Comparison of ENCODE assay signal across 1 cellular context in the genomic region with DNA sequence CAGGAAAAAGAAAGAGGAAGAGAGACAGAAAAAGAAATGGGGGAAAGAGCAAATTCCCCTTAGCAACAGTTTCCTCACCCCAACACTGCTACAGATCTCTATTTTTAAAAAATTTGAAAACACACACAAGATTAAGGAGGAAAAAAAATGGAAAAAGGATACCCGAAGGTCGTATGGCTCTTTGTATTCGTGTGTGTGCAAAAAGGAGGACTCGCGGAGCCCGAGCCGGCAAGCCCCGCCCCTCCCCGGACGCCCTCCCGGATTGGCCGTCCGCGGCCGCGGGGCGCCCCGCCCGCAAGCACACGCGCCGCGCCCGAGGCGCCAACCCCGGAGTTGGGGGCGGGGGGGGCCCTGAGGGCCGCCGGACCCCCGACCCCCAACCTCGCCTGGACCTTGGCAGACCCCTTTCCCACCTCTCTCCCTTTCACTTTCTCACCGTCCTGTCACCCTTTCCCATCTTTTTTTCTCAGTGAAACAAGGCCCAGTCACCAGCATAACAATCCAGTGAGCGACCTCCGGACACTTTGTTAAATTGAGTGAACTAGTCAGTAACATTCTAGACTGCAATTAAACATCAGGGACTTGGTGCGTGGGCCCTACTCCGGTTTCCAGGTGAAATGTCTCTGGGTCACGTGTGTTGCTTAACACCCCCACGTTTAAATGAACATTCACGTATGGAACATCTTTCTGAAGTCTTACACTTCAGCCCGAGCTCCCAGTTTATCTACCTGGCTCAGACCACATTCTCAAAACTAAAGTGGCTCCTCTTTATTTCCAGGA.
TF ChIP-seq lines count a peak whose summit lies in the region.

A gene with protein sequence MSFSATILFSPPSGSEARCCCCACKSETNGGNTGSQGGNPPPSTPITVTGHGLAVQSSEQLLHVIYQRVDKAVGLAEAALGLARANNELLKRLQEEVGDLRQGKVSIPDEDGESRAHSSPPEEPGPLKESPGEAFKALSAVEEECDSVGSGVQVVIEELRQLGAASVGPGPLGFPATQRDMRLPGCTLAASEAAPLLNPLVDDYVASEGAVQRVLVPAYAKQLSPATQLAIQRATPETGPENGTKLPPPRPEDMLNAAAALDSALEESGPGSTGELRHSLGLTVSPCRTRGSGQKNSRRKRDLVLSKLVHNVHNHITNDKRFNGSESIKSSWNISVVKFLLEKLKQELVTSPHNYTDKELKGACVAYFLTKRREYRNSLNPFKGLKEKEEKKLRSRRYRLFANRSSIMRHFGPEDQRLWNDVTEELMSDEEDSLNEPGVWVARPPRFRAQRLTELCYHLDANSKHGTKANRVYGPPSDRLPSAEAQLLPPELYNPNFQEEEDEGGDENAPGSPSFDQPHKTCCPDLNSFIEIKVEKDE (minus strand): TSS at position 205 of the 780 bp plus-strand sequence. CDS start 11,120 bp downstream, outside the sequence.

TF ChIP-seq in HepG2, 621 proteins besides CTCF, POLR2A, EP300 and RAD21 (continued from another document and continues in another):
- TF ChIP-seq, protein P1, sequence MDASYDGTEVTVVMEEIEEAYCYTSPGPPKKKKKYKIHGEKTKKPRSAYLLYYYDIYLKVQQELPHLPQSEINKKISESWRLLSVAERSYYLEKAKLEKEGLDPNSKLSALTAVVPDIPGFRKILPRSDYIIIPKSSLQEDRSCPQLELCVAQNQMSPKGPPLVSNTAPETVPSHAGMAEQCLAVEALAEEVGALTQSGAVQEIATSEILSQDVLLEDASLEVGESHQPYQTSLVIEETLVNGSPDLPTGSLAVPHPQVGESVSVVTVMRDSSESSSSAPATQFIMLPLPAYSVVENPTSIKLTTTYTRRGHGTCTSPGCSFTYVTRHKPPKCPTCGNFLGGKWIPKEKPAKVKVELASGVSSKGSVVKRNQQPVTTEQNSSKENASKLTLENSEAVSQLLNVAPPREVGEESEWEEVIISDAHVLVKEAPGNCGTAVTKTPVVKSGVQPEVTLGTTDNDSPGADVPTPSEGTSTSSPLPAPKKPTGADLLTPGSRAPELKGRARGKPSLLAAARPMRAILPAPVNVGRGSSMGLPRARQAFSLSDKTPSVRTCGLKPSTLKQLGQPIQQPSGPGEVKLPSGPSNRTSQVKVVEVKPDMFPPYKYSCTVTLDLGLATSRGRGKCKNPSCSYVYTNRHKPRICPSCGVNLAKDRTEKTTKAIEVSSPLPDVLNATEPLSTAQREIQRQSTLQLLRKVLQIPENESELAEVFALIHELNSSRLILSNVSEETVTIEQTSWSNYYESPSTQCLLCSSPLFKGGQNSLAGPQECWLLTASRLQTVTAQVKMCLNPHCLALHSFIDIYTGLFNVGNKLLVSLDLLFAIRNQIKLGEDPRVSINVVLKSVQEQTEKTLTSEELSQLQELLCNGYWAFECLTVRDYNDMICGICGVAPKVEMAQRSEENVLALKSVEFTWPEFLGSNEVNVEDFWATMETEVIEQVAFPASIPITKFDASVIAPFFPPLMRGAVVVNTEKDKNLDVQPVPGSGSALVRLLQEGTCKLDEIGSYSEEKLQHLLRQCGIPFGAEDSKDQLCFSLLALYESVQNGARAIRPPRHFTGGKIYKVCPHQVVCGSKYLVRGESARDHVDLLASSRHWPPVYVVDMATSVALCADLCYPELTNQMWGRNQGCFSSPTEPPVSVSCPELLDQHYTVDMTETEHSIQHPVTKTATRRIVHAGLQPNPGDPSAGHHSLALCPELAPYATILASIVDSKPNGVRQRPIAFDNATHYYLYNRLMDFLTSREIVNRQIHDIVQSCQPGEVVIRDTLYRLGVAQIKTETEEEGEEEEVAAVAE (CRISPR knock-in tag; IDR thresholded peaks at IDR 0.05; ENCODE audit: borderline replicate concordance): no peak; the same call in 1 of the 2 replicates
- TF ChIP-seq ZSCAN20 (CRISPR knock-in tag; IDR thresholded peaks at IDR 0.05; ENCODE audit: borderline replicate concordance) (no peak; the same call in 1 of the 2 replicates), ZSCAN29 (CRISPR knock-in tag; conservative IDR thresholded peaks at IDR 0.05) (0 out of 2 replicates have a peak, but pooled peaks have one; percentile 56), ARHGAP35 (CRISPR knock-in tag; IDR thresholded peaks at IDR 0.05; ENCODE audit: borderline replicate concordance) (no peak), ERF (CRISPR knock-in tag; IDR thresholded peaks at IDR 0.05) (peak; percentile 83), ZNF788 (CRISPR knock-in tag; IDR thresholded peaks at IDR 0.05; ENCODE audit: borderline replicate concordance) (peak; percentile 59; the same call in 1 of the 2 replicates), GABPA (IDR thresholded peaks at IDR 0.05; ENCODE audit: low read depth, low read length) (no peak), GABPA (CRISPR knock-in tag; IDR thresholded peaks at IDR 0.05; ENCODE audit: low read depth) (no peak), ZNF224 (CRISPR knock-in tag; IDR thresholded peaks at IDR 0.05) (no peak), ZNF598 (CRISPR knock-in tag; IDR thresholded peaks at IDR 0.05; ENCODE audit: borderline replicate concordance) (peak; percentile 39; the same call in 1 of the 2 replicates), SALL1 (CRISPR knock-in tag; IDR thresholded peaks at IDR 0.05) (peak; percentile 68), ZNF143 (CRISPR knock-in tag; IDR thresholded peaks at IDR 0.05) (no peak), PHB2 (IDR thresholded peaks at IDR 0.05; ENCODE audit: partially characterized antibody) (no peak), KLF6 (CRISPR knock-in tag; IDR thresholded peaks at IDR 0.05) (no peak), HHEX (CRISPR knock-in tag; IDR thresholded peaks at IDR 0.05) (no peak), HDAC1 (CRISPR knock-in tag; IDR thresholded peaks at IDR 0.05) (0 out of 2 replicates have a peak, but pooled peaks have one; percentile 36), ZFP82 (CRISPR knock-in tag; IDR thresholded peaks at IDR 0.05; ENCODE audit: borderline replicate concordance) (peak; percentile 77), CCDC6 (CRISPR knock-in tag; IDR thresholded peaks at IDR 0.05) (peak; percentile 75; the same call in 1 of the 2 replicates), ZNF605 (CRISPR knock-in tag; IDR thresholded peaks at IDR 0.05) (no peak), ZMYM4 (CRISPR knock-in tag; IDR thresholded peaks at IDR 0.05) (peak; percentile 71), IKZF1 (IDR thresholded peaks at IDR 0.05) (no peak), MTF2 (CRISPR knock-in tag; IDR thresholded peaks at IDR 0.05; ENCODE audit: borderline replicate concordance) (0 out of 2 replicates have a peak, but pooled peaks have one; percentile 56), ZFP41 (CRISPR knock-in tag; IDR thresholded peaks at IDR 0.05; ENCODE audit: borderline replicate concordance) (0 out of 2 replicates have a peak, but pooled peaks have one; percentile 22), KAT7 (CRISPR knock-in tag; IDR thresholded peaks at IDR 0.05; ENCODE audit: borderline replicate concordance) (peak; percentile 91)
- TF ChIP-seq, protein P2, sequence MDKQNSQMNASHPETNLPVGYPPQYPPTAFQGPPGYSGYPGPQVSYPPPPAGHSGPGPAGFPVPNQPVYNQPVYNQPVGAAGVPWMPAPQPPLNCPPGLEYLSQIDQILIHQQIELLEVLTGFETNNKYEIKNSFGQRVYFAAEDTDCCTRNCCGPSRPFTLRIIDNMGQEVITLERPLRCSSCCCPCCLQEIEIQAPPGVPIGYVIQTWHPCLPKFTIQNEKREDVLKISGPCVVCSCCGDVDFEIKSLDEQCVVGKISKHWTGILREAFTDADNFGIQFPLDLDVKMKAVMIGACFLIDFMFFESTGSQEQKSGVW (CRISPR knock-in tag; IDR thresholded peaks at IDR 0.05; ENCODE audit: borderline replicate concordance): no peak
- TF ChIP-seq, protein P3, sequence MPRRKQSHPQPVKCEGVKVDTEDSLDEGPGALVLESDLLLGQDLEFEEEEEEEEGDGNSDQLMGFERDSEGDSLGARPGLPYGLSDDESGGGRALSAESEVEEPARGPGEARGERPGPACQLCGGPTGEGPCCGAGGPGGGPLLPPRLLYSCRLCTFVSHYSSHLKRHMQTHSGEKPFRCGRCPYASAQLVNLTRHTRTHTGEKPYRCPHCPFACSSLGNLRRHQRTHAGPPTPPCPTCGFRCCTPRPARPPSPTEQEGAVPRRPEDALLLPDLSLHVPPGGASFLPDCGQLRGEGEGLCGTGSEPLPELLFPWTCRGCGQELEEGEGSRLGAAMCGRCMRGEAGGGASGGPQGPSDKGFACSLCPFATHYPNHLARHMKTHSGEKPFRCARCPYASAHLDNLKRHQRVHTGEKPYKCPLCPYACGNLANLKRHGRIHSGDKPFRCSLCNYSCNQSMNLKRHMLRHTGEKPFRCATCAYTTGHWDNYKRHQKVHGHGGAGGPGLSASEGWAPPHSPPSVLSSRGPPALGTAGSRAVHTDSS (CRISPR knock-in tag; conservative IDR thresholded peaks at IDR 0.05): no peak
- TF ChIP-seq, protein P4, sequence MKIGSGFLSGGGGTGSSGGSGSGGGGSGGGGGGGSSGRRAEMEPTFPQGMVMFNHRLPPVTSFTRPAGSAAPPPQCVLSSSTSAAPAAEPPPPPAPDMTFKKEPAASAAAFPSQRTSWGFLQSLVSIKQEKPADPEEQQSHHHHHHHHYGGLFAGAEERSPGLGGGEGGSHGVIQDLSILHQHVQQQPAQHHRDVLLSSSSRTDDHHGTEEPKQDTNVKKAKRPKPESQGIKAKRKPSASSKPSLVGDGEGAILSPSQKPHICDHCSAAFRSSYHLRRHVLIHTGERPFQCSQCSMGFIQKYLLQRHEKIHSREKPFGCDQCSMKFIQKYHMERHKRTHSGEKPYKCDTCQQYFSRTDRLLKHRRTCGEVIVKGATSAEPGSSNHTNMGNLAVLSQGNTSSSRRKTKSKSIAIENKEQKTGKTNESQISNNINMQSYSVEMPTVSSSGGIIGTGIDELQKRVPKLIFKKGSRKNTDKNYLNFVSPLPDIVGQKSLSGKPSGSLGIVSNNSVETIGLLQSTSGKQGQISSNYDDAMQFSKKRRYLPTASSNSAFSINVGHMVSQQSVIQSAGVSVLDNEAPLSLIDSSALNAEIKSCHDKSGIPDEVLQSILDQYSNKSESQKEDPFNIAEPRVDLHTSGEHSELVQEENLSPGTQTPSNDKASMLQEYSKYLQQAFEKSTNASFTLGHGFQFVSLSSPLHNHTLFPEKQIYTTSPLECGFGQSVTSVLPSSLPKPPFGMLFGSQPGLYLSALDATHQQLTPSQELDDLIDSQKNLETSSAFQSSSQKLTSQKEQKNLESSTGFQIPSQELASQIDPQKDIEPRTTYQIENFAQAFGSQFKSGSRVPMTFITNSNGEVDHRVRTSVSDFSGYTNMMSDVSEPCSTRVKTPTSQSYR (CRISPR knock-in tag; IDR thresholded peaks at IDR 0.05; ENCODE audit: borderline replicate concordance): no peak
- TF ChIP-seq, protein P5, sequence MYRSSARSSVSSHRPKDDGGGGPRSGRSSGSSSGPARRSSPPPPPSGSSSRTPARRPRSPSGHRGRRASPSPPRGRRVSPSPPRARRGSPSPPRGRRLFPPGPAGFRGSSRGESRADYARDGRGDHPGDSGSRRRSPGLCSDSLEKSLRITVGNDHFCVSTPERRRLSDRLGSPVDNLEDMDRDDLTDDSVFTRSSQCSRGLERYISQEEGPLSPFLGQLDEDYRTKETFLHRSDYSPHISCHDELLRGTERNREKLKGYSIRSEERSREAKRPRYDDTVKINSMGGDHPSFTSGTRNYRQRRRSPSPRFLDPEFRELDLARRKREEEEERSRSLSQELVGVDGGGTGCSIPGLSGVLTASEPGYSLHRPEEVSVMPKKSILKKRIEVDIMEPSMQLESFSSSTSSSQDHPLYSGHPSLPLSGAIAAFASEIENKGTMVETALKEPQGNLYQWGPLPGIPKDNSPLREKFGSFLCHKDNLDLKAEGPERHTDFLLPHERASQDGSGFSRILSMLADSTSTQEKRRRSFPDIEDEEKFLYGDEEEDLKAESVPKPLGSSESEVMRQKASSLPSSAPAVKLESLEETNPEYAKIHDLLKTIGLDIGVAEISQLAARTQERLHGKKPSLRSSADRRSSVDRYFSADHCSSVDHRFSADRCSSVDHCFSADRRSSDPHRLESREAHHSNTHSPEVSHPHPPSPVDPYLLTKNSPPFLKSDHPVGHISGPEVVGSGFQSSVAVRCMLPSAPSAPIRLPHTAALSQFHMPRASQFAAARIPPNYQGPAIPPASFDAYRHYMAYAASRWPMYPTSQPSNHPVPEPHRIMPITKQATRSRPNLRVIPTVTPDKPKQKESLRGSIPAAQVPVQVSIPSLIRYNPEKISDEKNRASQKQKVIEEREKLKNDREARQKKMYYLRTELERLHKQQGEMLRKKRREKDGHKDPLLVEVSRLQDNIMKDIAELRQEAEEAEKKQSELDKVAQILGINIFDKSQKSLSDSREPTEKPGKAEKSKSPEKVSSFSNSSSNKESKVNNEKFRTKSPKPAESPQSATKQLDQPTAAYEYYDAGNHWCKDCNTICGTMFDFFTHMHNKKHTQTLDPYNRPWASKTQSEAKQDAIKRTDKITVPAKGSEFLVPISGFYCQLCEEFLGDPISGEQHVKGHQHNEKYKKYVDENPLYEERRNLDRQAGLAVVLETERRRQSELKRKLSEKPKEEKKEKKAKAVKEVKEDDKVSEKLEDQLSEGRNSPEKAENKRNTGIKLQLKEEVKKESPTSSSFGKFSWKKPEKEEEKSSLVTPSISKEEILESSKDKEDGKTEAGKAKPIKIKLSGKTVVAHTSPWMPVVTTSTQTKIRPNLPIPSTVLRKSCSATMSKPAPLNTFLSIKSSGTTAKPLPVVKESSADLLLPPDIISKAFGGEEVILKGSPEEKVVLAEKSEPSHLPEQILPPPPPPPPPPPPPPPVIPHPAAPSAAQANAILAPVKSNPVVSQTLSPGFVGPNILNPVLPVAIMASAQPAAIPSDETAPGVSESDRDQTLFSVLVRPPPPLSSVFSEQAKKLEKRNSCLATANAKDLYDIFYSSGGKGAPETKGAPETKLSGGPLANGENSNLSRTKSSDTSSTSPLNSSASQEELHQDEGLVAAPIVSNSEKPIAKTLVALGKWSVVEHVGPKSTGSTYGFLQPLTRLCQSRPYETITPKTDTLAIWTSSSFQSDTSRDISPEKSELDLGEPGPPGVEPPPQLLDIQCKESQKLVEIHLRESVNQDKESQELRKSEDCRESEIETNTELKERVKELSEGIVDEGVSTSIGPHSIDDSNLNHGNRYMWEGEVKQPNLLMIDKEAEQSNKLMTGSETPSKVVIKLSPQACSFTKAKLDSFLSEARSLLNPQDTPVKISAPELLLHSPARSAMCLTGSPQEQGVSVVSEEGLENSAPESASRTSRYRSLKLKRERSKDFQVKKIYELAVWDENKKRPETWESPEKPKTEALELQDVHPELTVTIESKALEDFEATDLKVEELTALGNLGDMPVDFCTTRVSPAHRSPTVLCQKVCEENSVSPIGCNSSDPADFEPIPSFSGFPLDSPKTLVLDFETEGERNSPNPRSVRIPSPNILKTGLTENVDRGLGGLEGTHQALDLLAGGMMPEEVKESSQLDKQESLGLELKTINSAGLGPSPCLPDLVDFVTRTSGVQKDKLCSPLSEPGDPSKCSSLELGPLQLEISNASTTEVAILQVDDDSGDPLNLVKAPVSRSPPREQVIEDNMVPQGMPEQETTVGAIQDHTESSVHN (CRISPR knock-in tag; IDR thresholded peaks at IDR 0.05): 0 out of 2 replicates have a peak, but pooled peaks have one; percentile 49
- TF ChIP-seq, protein P6, sequence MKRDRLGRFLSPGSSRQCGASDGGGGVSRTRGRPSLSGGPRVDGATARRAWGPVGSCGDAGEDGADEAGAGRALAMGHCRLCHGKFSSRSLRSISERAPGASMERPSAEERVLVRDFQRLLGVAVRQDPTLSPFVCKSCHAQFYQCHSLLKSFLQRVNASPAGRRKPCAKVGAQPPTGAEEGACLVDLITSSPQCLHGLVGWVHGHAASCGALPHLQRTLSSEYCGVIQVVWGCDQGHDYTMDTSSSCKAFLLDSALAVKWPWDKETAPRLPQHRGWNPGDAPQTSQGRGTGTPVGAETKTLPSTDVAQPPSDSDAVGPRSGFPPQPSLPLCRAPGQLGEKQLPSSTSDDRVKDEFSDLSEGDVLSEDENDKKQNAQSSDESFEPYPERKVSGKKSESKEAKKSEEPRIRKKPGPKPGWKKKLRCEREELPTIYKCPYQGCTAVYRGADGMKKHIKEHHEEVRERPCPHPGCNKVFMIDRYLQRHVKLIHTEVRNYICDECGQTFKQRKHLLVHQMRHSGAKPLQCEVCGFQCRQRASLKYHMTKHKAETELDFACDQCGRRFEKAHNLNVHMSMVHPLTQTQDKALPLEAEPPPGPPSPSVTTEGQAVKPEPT (CRISPR knock-in tag; IDR thresholded peaks at IDR 0.05; ENCODE audit: low read depth): 0 out of 2 replicates have a peak, but pooled peaks have one; percentile 31
